22 cellular contexts compared by ENCODE assay signal in the genomic region with DNA sequence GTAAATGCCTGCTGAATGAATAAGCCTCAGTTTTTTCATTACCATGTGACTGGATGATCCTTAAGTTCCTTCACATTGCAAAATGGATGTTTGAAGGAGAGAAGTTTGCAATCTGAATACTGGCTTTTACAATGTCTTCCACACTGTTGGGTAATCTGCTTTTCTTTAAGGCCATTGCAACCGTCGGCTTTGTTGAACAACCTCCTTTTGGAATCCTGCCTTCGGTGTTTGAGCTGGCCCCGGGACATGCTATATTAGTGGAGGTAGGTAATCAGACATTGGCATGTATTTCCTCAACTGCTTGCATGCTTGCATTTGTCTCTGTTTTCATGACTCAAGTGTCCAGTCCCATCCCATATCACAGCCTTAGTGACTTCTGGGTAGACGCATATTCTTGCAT. TPM values are rescaled to one million over a fixed set of nuclear protein-coding genes. Genes with fewer than 3 reads are reported as not detected.
DNase-seq lines count a peak whose midpoint lies in the region; ATAC-seq, FAIRE-seq and TF ChIP-seq lines count a peak whose summit lies in the region.
"Had no signal": no experiment of that assay in that cellular context is flagged by ENCODE, and none has a peak within 500 bp of the region (broad histone marks: within the 10 kb centered on the region; RNA-seq: fewer than 3 reads in every experiment).

No MANE protein-coding gene starts in this region.

- no peaks in the 10 kb centered on the region for H4K20me1 ChIP-seq in osteoblast (ENCODE audit: insufficient read depth, low read length)
- H4K20me1 ChIP-seq: BLaER1 had no signal

- peaks cover 5% of the 10 kb centered on the region for H3K9me3 ChIP-seq in osteoblast (ENCODE audit: low read depth, low read length)

- no peak overlapping the region for H3K4me2 ChIP-seq in osteoblast (ENCODE audit: insufficient read depth, low read length)

- H3K79me2 ChIP-seq in osteoblast (ENCODE audit: insufficient read depth, low read length), result no peaks in the 10 kb centered on the region

- DNase-seq in bronchial epithelial cell (ENCODE audit: low read depth) (peak; percentile 43), glutamatergic neuron (no peak), osteoblast (ENCODE audit: insufficient read length, low spot score, missing footprints) (peak; percentile 35), type B pancreatic cell (ENCODE audit: extremely low spot score, unreplicated experiment) (no peak), HUDEP-2 (lab: John Stamatoyannopoulos, UW; ENCODE audit: unreplicated experiment in 76 of 76) (no peak)
- DNase-seq: Caco-2; CD4-positive, CD25-positive, alpha-beta regulatory T cell; CD8-positive, alpha-beta T cell; DMS153; DND-41; GM23248; HCEC 1CT had no signal

- H3K27ac ChIP-seq in osteoblast (ENCODE audit: low read depth, low read length), result no peak overlapping the region
- H3K27ac ChIP-seq: 22Rv1, BLaER1, C4-2B, GM23248 had no signal

- no peaks in the 10 kb centered on the region for H3K4me1 ChIP-seq in osteoblast (ENCODE audit: insufficient read depth, low read length)
- H3K4me1 ChIP-seq: Caco-2 had no signal

- H3K27ac Mint-ChIP-seq in glutamatergic neuron (ENCODE audit: unreplicated experiment) (peak overlapping the region; percentile 45), type B pancreatic cell (no peak overlapping the region)
- H3K27ac Mint-ChIP-seq: B cell; CD8-positive, alpha-beta T cell had no signal

- H3K4me3 Mint-ChIP-seq in glutamatergic neuron (ENCODE audit: unreplicated experiment) (no peak overlapping the region), type B pancreatic cell (no peak overlapping the region)
- H3K4me3 Mint-ChIP-seq: B cell; CD4-positive, CD25-positive, alpha-beta regulatory T cell; CD8-positive, alpha-beta T cell had no signal

- H3K27me3 ChIP-seq in bronchial epithelial cell (ENCODE audit: control insufficient read depth, insufficient read depth, low read length), result peaks cover 2% of the 10 kb centered on the region
- no peaks in the 10 kb centered on the region for H3K27me3 ChIP-seq in osteoblast (ENCODE audit: insufficient read depth, low read length)
- H3K27me3 ChIP-seq: BLaER1 had no signal

- H3K36me3 ChIP-seq in bronchial epithelial cell (ENCODE audit: control insufficient read depth, insufficient read depth, low read length), result no peaks in the 10 kb centered on the region
- H3K36me3 ChIP-seq in osteoblast (ENCODE audit: insufficient read depth, low read length), result no peaks in the 10 kb centered on the region
- H3K36me3 ChIP-seq: BLaER1 had no signal

- no peak for FAIRE-seq in bronchial epithelial cell (lab: Jason Lieb, UNC)
- FAIRE-seq: A204.1, G401.6, GM12892, GM19239, H1 had no signal

- H3K27me3 Mint-ChIP-seq in glutamatergic neuron (ENCODE audit: unreplicated experiment) (peaks cover 15% of the 10 kb centered on the region), type B pancreatic cell (peaks cover 41% of the 10 kb centered on the region)
- H3K27me3 Mint-ChIP-seq: CD4-positive, CD25-positive, alpha-beta regulatory T cell had no signal

- ATAC-seq in HG03175 (IDR thresholded peaks at IDR 0.05; ENCODE audit: unreplicated experiment), result no peak
- ATAC-seq: CD8-positive, alpha-beta T cell had no signal

- H2AFZ ChIP-seq in osteoblast (ENCODE audit: low read length), result no peak overlapping the region
- H2AFZ ChIP-seq: GM23248 had no signal

- TF ChIP-seq CTCF in bronchial epithelial cell (IDR thresholded peaks at IDR 0.05; ENCODE audit: insufficient read depth, low read length, severe bottlenecking) (no peak), glutamatergic neuron (IDR thresholded peaks at IDR 0.05; ENCODE audit: partially characterized antibody, unreplicated experiment) (no peak), osteoblast (IDR thresholded peaks at IDR 0.05; ENCODE audit: extremely low read depth, low read depth, low read length) (no peak), type B pancreatic cell (conservative IDR thresholded peaks at IDR 0.05) (no peak)

- peaks cover 16% of the 10 kb centered on the region for H3K36me3 Mint-ChIP-seq in glutamatergic neuron (ENCODE audit: unreplicated experiment)
- H3K36me3 Mint-ChIP-seq in type B pancreatic cell, result peaks cover 6% of the 10 kb centered on the region

- H3K4me1 Mint-ChIP-seq in glutamatergic neuron (ENCODE audit: low read depth, unreplicated experiment), result no peaks in the 10 kb centered on the region
- H3K4me1 Mint-ChIP-seq in type B pancreatic cell (ENCODE audit: unreplicated experiment), result no peaks in the 10 kb centered on the region
- H3K4me1 Mint-ChIP-seq: B cell had no signal

- H3K9me3 Mint-ChIP-seq in glutamatergic neuron (ENCODE audit: unreplicated experiment) (peaks cover 15% of the 10 kb centered on the region), type B pancreatic cell (peaks cover 4% of the 10 kb centered on the region)

- H3K4me3 ChIP-seq in bronchial epithelial cell (ENCODE audit: low read depth, low read length), result no peak overlapping the region
- no peak overlapping the region for H3K4me3 ChIP-seq in osteoblast (ENCODE audit: insufficient read depth, low read length)
- H3K4me3 ChIP-seq: BLaER1, GM23248 had no signal

RNA-seq across cellular contexts. Expression of gene ACAA1, which starts 48.8 kb away (rescaled TPM):
- total RNA-seq in bronchial epithelial cell (54.2 and 82.2 TPM in 2 replicates), glutamatergic neuron (ENCODE audit: unreplicated experiment) (89.8 TPM), osteoblast (17.4 and 20.0 TPM in 2 replicates), type B pancreatic cell (ENCODE audit: low replicate concordance) (81.2 and 118 TPM in 2 replicates)

RNA-seq across cellular contexts. Expression of gene DLEC1, which starts 49.1 kb away (rescaled TPM):
- total RNA-seq in bronchial epithelial cell (0.26 TPM in 2 replicates), glutamatergic neuron (ENCODE audit: unreplicated experiment) (0.42 TPM), osteoblast (under 0.01 and 0.29 TPM in 2 replicates), type B pancreatic cell (ENCODE audit: low replicate concordance) (0.76 and 3.2 TPM in 2 replicates)
- total RNA-seq: GM23248 had no signal

RNA-seq across cellular contexts. Expression of gene MYD88, which starts 50.3 kb away (rescaled TPM):
- total RNA-seq in bronchial epithelial cell, result 14.7 and 21.5 TPM in 2 replicates
- 58.0 TPM for total RNA-seq in glutamatergic neuron (ENCODE audit: unreplicated experiment)
- 8.7 and 10.3 TPM in 2 replicates for total RNA-seq in osteoblast
- total RNA-seq in type B pancreatic cell (ENCODE audit: low replicate concordance), result 31.1 and 55.6 TPM in 2 replicates

RNA-seq across cellular contexts. Expression of gene PLCD1, which starts 58.7 kb away (rescaled TPM):
- 24.2 and 45.7 TPM in 2 replicates for total RNA-seq in bronchial epithelial cell
- 73.0 TPM for total RNA-seq in glutamatergic neuron (ENCODE audit: unreplicated experiment)
- total RNA-seq in osteoblast, result 23.2 and 23.6 TPM in 2 replicates
- total RNA-seq in type B pancreatic cell (ENCODE audit: low replicate concordance), result 28.7 and 31.6 TPM in 2 replicates

Comparison
In these comparisons a context has a peak if more than half of its experiments do, and no peak if none do; other contexts are left out.
1. DNase-seq: peak in bronchial epithelial cell (single experiment) and osteoblast (single experiment); none in glutamatergic neuron (single experiment), type B pancreatic cell (single experiment) and HUDEP-2 (0 of 76).